10 cellular contexts compared by ENCODE assay signal in the genomic region with DNA sequence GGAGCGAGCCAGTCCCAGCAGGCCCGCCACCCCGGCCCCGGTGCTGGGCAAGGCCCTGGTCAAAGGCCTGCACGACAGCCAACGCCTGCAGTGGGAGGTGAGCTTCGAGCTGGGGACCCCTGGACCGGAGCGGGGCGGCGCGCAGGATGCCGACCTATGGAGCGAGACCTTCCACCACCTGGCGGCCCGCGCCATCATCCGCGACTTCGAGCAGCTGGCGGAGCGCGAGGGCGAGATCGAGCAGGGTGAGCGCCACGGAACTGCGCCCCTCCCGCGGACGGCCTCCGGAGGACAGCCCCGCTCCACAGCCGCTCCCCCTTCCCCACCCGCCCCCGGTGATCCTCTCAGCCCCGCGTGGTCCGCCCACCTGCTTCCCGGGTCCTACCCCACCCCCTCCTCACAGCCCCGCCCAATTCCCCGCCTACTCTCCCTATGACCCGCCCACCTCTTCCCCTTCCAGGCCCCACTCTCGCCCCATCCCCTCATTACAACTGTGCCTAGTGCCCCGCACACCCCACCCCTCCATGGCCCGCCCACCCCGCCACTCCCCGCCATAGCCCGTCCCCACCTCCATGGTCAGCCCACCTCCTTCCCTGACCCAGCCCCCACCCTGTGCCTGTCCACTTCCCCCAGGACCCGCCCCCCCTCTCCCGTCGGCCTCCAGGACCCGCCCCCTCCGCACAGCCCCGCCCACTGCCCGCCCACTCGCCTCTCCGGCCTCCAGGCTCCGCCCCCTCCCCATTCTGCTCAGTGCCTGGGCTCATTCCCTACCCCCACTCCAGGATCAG. TPM values are rescaled to one million over a fixed set of nuclear protein-coding genes. Genes with fewer than 3 reads are reported as not detected.
DNase-seq lines count a peak whose midpoint lies in the region; ATAC-seq lines count a peak whose summit lies in the region.
"Had no signal": no experiment of that assay in that cellular context is flagged by ENCODE, and none has a peak within 500 bp of the region (broad histone marks: within the 10 kb centered on the region; RNA-seq: fewer than 3 reads in every experiment).

No MANE protein-coding gene starts in this region.

- peaks cover 7% of the 10 kb centered on the region for H3K9me3 Mint-ChIP-seq in activated T-cell treated with anti-CD3 and anti-CD28 coated beads, Interleukin-2, amount 50 U/mL, for 4 hours
- H3K9me3 Mint-ChIP-seq in stimulated activated effector memory CD8-positive, alpha-beta T cell treated with anti-CD3 and anti-CD28 coated beads, Interleukin-12 subunit alpha, Interleukin-12 subunit beta, amount 100 ng/mL, for 72 hours = peaks cover 7% of the 10 kb centered on the region

- peak; percentile 90 for DNase-seq in NCI-H1436 (lab: John Stamatoyannopoulos, UW)
- DNase-seq in NCI-H1436 treated with DMSO at 0.1 percent for 48 hours (lab: John Stamatoyannopoulos, UW) = no peak
- DNase-seq in activated T-cell treated with anti-CD3 and anti-CD28 coated beads, Interleukin-2, amount 50 U/mL, for 4 hours = peak; percentile 33
- no peak for DNase-seq in stimulated activated effector memory CD8-positive, alpha-beta T cell treated with anti-CD3 and anti-CD28 coated beads, Interleukin-12 subunit alpha, Interleukin-12 subunit beta, amount 100 ng/mL, for 72 hours (ENCODE audit: low spot score in 2 of 2)
- no peak for DNase-seq in cerebellar nuclear complex (lab: John Stamatoyannopoulos, UW)

- no peak overlapping the region for H3K27ac Mint-ChIP-seq in stimulated activated effector memory CD8-positive, alpha-beta T cell treated with anti-CD3 and anti-CD28 coated beads, Interleukin-12 subunit alpha, Interleukin-12 subunit beta, amount 100 ng/mL, for 72 hours

- no peaks in the 10 kb centered on the region for H3K36me3 ChIP-seq in iPS-18a (ENCODE audit: control insufficient read depth, low read depth, low read length)

- H3K9me3 ChIP-seq in iPS-18a (ENCODE audit: control insufficient read depth, low read depth, low read length) = no peaks in the 10 kb centered on the region

- peaks cover 6% of the 10 kb centered on the region for H3K4me1 Mint-ChIP-seq in activated T-cell treated with anti-CD3 and anti-CD28 coated beads, Interleukin-2, amount 50 U/mL, for 4 hours (ENCODE audit: low read depth)
- peaks cover 8% of the 10 kb centered on the region for H3K4me1 Mint-ChIP-seq in stimulated activated effector memory CD8-positive, alpha-beta T cell treated with anti-CD3 and anti-CD28 coated beads, Interleukin-12 subunit alpha, Interleukin-12 subunit beta, amount 100 ng/mL, for 72 hours

- H3K4me1 ChIP-seq in iPS-18a (ENCODE audit: control insufficient read depth, low read depth, low read length) = peaks cover 7% of the 10 kb centered on the region

- no peaks in the 10 kb centered on the region for H3K36me3 Mint-ChIP-seq in activated T-cell treated with anti-CD3 and anti-CD28 coated beads, Interleukin-2, amount 50 U/mL, for 4 hours (ENCODE audit: insufficient read depth)
- H3K36me3 Mint-ChIP-seq in stimulated activated effector memory CD8-positive, alpha-beta T cell treated with anti-CD3 and anti-CD28 coated beads, Interleukin-12 subunit alpha, Interleukin-12 subunit beta, amount 100 ng/mL, for 72 hours = no peaks in the 10 kb centered on the region

- peaks cover 26% of the 10 kb centered on the region for H3K27me3 Mint-ChIP-seq in activated T-cell treated with anti-CD3 and anti-CD28 coated beads, Interleukin-2, amount 50 U/mL, for 4 hours (ENCODE audit: low read depth)

- H3K9ac ChIP-seq in iPS-18a (ENCODE audit: low read length) = peak overlapping the region; percentile 47

- H3K27ac ChIP-seq in iPS-18a (ENCODE audit: low read length) = no peak overlapping the region

- H3K4me3 ChIP-seq in iPS-18a (ENCODE audit: low read length) = peak overlapping the region; percentile 62

- no peak overlapping the region for H3K4me3 Mint-ChIP-seq in activated T-cell treated with anti-CD3 and anti-CD28 coated beads, Interleukin-2, amount 50 U/mL, for 4 hours
- H3K4me3 Mint-ChIP-seq in stimulated activated effector memory CD8-positive, alpha-beta T cell treated with anti-CD3 and anti-CD28 coated beads, Interleukin-12 subunit alpha, Interleukin-12 subunit beta, amount 100 ng/mL, for 72 hours = peak overlapping the region; percentile 58

- peak; percentile 46 to 67 for ATAC-seq in activated T-cell treated with anti-CD3 and anti-CD28 coated beads, Interleukin-2, amount 50 U/mL, for 4 hours
- peak; percentile 60 for ATAC-seq in stimulated activated effector memory CD8-positive, alpha-beta T cell treated with anti-CD3 and anti-CD28 coated beads, Interleukin-12 subunit alpha, Interleukin-12 subunit beta, amount 100 ng/mL, for 72 hours
- ATAC-seq in GM21360 (IDR thresholded peaks at IDR 0.05; ENCODE audit: unreplicated experiment) (no peak), HG03432 (IDR thresholded peaks at IDR 0.05; ENCODE audit: unreplicated experiment) (no peak)

- peaks cover 14% of the 10 kb centered on the region for H3K27me3 ChIP-seq in iPS-18a (ENCODE audit: control insufficient read depth, insufficient read depth, low read length)

RNA-seq across cellular contexts. Expression of a gene that starts 52.7 kb away (rescaled TPM):
- not detected for total RNA-seq in activated T-cell treated with anti-CD3 and anti-CD28 coated beads, Interleukin-2, amount 50 U/mL, for 4 hours
- total RNA-seq: A172, epithelial cell of proximal tubule had no signal

Comparison
In these comparisons a context has a peak if more than half of its experiments do, and no peak if none do; other contexts are left out.
1. DNase-seq: peak in NCI-H1436 (single experiment) and activated T-cell treated with anti-CD3 and anti-CD28 coated beads, Interleukin-2, amount 50 U/mL, for 4 hours (single experiment); none in NCI-H1436 treated with DMSO at 0.1 percent for 48 hours (single experiment), stimulated activated effector memory CD8-positive, alpha-beta T cell treated with anti-CD3 and anti-CD28 coated beads, Interleukin-12 subunit alpha, Interleukin-12 subunit beta, amount 100 ng/mL, for 72 hours (0 of 2) and cerebellar nuclear complex (0 of 2).
2. ATAC-seq: peak in activated T-cell treated with anti-CD3 and anti-CD28 coated beads, Interleukin-2, amount 50 U/mL, for 4 hours (2 of 2) and stimulated activated effector memory CD8-positive, alpha-beta T cell treated with anti-CD3 and anti-CD28 coated beads, Interleukin-12 subunit alpha, Interleukin-12 subunit beta, amount 100 ng/mL, for 72 hours (single experiment); none in GM21360 (single experiment) and HG03432 (single experiment).